Comparison of ENCODE assay signal across 8 cellular contexts in the genomic region with DNA sequence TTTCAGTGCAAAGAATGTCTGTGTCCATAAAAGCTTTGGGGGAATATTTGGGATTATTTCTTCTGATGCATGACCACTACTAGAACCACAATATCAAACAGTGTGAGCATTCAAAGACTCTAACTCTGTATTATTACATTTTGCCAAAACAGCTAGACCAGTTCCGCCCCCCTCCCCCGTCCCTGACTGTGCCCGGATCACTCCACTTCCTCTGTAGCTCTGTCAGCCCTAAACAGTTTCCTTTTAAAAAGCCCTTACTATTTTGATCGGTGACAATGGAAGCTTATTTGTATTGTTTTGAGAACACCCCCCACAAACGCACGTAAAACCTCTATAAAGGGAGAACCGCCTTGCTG. TPM values are rescaled to one million over a fixed set of nuclear protein-coding genes. Genes with fewer than 3 reads are reported as not detected.
DNase-seq lines count a peak whose midpoint lies in the region; ATAC-seq, FAIRE-seq and TF ChIP-seq lines count a peak whose summit lies in the region.

No MANE protein-coding gene starts in this region.

- H3K4me3 ChIP-seq in WERI-Rb-1 (ENCODE audit: low read depth, low read length) (peak overlapping the region; percentile 53), fibroblast of lung (replicated peaks in 1 of 4; ENCODE audit: control extremely low read depth in 1 of 4, insufficient read depth in 1 of 4, low read depth in 3 of 4, low read length in 4 of 4) (peak overlapping the region; percentile 25 to 50 (median 35)), pancreas (peak overlapping the region; percentile 8 to 60 (median 42))

- H3K27me3 ChIP-seq in WERI-Rb-1 (ENCODE audit: insufficient read depth, low read depth, severe bottlenecking) (no peaks in the 10 kb centered on the region), fibroblast of lung (ENCODE audit: control insufficient read depth, insufficient read depth, low read length) (peaks cover 16% of the 10 kb centered on the region), pancreas (peaks cover 0 to 8% (median 3%) of the 10 kb centered on the region in 4 donors)

- 1 to 2% methylated on average over 7 of the region's 7 CpGs for WGBS in pancreas, 2 donors

- peak; percentile 55 for DNase-seq in NCI-H510A treated with DMSO at 0.1 percent for 48 hours (lab: John Stamatoyannopoulos, UW)
- no peak for DNase-seq in NCI-H510A (lab: John Stamatoyannopoulos, UW)
- no peak for DNase-seq in WERI-Rb-1
- no peak for DNase-seq in fibroblast of lung (ENCODE audit: low read depth in 2 of 2)
- no peak for DNase-seq in pancreas
- DNase-seq in NCI-H524 treated with DMSO at 0.1 percent for 48 hours (lab: John Stamatoyannopoulos, UW) = no peak
- no peak for DNase-seq in kidney glomerular epithelial cell (lab: John Stamatoyannopoulos, UW)

- no peak overlapping the region for H3K27ac ChIP-seq in WERI-Rb-1
- no peak overlapping the region for H3K27ac ChIP-seq in fibroblast of lung (ENCODE audit: insufficient read depth, low read length)
- H3K27ac ChIP-seq in pancreas = no peak overlapping the region

- no peaks in the 10 kb centered on the region for H3K79me2 ChIP-seq in fibroblast of lung (ENCODE audit: control insufficient read depth, insufficient read depth, low read length)

- no peak for FAIRE-seq in pancreas (lab: Jason Lieb, UNC)

- H4K20me1 ChIP-seq in fibroblast of lung (ENCODE audit: control insufficient read depth, extremely low read depth, insufficient read depth, low read length) = no peaks in the 10 kb centered on the region

- no peak overlapping the region for H3K9ac ChIP-seq in fibroblast of lung (ENCODE audit: insufficient read depth, low read length)

- H2AFZ ChIP-seq in fibroblast of lung (ENCODE audit: low read length) = no peak overlapping the region

- H3K9me3 ChIP-seq in WERI-Rb-1 (ENCODE audit: severe bottlenecking) (no peaks in the 10 kb centered on the region), fibroblast of lung (ENCODE audit: control insufficient read depth, insufficient read depth, low read depth, low read length) (no peaks in the 10 kb centered on the region), pancreas (no peaks in the 10 kb centered on the region)

- peak overlapping the region; percentile 78 for H3K4me2 ChIP-seq in fibroblast of lung (ENCODE audit: extremely low read depth, insufficient read depth, low read length)

- intact Hi-C loops in pancreas (cut with DNase I) = no loop called here

- TF ChIP-seq CTCF in WERI-Rb-1 (IDR thresholded peaks at IDR 0.05; ENCODE audit: low read depth, low read length) (no peak), fibroblast of lung (conservative IDR thresholded peaks at IDR 0.05 in 1 of 2, IDR thresholded peaks at IDR 0.05 in 1 of 2; ENCODE audit: low read depth in 1 of 2, low read length in 2 of 2) (no peak), pancreas (IDR thresholded peaks at IDR 0.05) (no peak)

- H3K4me1 ChIP-seq in fibroblast of lung (ENCODE audit: control insufficient read depth, extremely low read depth, insufficient read depth, low read length) = peaks cover 3% of the 10 kb centered on the region
- no peaks in the 10 kb centered on the region for H3K4me1 ChIP-seq in pancreas

- H3K36me3 ChIP-seq in WERI-Rb-1 (no peaks in the 10 kb centered on the region), fibroblast of lung (ENCODE audit: control insufficient read depth, insufficient read depth, low read length) (no peaks in the 10 kb centered on the region), pancreas (no peaks in the 10 kb centered on the region)

- ATAC-seq in pancreas (peak; percentile 70 to 83 (median 76)), HG02610 (IDR thresholded peaks at IDR 0.05; ENCODE audit: unreplicated experiment) (no peak)

RNA-seq across cellular contexts. Expression of gene EPHB3, which starts 36.6 kb away (rescaled TPM):
- total RNA-seq in fibroblast of lung (3.9 and 7.6 TPM in 2 replicates), pancreas (10 to 100 TPM in 4 of 6 donors, 1 to 10 TPM in 2; 5.8 to 17.3 (median 13.2) TPM)
- polyA plus RNA-seq in fibroblast of lung (1.6 and 2.2 TPM in 2 replicates), pancreas (10 to 100 TPM; 11.7 to 13.3 TPM)
- 4.0 and 5.1 TPM in 2 replicates for polyA plus RNA-seq in fibroblast of lung (2012)
- polyA minus RNA-seq in fibroblast of lung (ENCODE audit: low replicate concordance) = 21.6 and 24.8 TPM in 2 replicates
